ENCODE assay signal across 9 cellular contexts in the genomic region with DNA sequence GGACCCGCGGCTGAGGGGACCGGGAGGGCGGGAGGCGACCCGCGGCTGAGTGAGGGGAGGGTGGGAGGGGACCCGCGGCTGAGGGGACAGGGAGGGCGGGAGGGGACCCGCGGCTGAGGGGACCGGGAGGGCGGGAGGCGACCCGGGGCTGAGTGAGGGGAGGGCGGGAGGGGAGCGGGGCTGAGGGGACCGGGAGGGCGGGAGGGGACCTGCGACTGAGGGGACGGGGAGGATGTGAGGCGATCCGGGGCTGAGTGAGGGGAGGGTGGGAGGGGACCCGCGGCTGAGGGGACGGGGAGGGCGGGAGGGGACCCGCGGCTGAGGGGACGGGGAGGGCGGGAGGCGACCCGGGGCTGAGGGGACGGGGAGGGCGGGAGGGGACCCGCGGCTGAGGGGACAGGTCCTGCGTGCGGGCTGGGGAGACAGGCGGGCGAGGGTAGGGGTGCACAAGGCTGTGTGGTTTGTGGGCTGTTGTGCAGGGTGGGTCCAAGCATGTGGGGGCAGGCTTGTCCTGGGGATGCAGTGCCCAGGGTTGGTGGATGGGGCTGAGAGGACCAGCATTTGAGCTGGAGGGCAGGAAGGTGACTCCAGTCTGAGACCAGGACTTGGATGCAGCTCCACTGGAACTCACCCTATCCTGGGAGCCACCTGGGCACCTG. TPM values are rescaled to one million over a fixed set of nuclear protein-coding genes. Genes with fewer than 3 reads are reported as not detected.
DNase-seq lines count a peak whose midpoint lies in the region; ATAC-seq and TF ChIP-seq lines count a peak whose summit lies in the region.
"Had no signal": no experiment of that assay in that cellular context is flagged by ENCODE, and none has a peak within 500 bp of the region (broad histone marks: within the 10 kb centered on the region; RNA-seq: fewer than 3 reads in every experiment).

No MANE protein-coding gene starts in this region.

- 6 to 14% (median 10%) methylated on average over 12 to 42 of the region's 42 CpGs for WGBS in ovary, 3 donors

- intact Hi-C loops in Caco-2 (cut with micrococcal nuclease; ENCODE audit: unreplicated experiment), result no loop called here
- intact Hi-C loops in ovary (cut with DNase I), result loop anchor here in 2 of 4 donors (10.0 kb wide), 1 partner anchor 111 kb away; no protein-coding TSS in a partner anchor
- intact Hi-C loops in OCI-LY7 (cut with micrococcal nuclease; ENCODE audit: unreplicated experiment), result no loop called here

- H4K20me1 ChIP-seq in OCI-LY7 (ENCODE audit: insufficient read depth, low read length), result no peaks in the 10 kb centered on the region

- no peak for DNase-seq in Caco-2
- no peak for DNase-seq in RWPE1 (ENCODE audit: low spot score)
- DNase-seq in fibroblast of the aortic adventitia (ENCODE audit: low read depth), result no peak
- DNase-seq in ovary, result peak in 2 of 5 donors; percentile 14 to 34
- DNase-seq in OCI-LY7 (ENCODE audit: low spot score), result no peak
- no peak for DNase-seq in stimulated activated CD4-positive, alpha-beta T cell treated with anti-CD3 and anti-CD28 coated beads, Interleukin-4, amount 100 ng/mL, for 1 hour
- no peak for DNase-seq in GOT3 (lab: John Stamatoyannopoulos, UW)

- H3K4me1 ChIP-seq in Caco-2, result 0 out of 2 replicates have a peak, but pooled peaks cover 3% of the 10 kb centered on the region
- H3K4me1 ChIP-seq in ovary (ENCODE audit: insufficient read depth), result peaks cover 4% of the 10 kb centered on the region
- no peaks in the 10 kb centered on the region for H3K4me1 ChIP-seq in OCI-LY7 (ENCODE audit: insufficient read depth, low read length, poor library complexity, severe bottlenecking)

- H3K9me3 ChIP-seq in Caco-2, result no peaks in the 10 kb centered on the region
- no peaks in the 10 kb centered on the region for H3K9me3 ChIP-seq in ovary
- H3K9me3 ChIP-seq in OCI-LY7 (ENCODE audit: low read length), result no peaks in the 10 kb centered on the region
- H3K9me3 ChIP-seq: HAP-1 had no signal

- H3K36me3 Mint-ChIP-seq in Caco-2 (ENCODE audit: insufficient read depth, unreplicated experiment), result no peaks in the 10 kb centered on the region

- TF ChIP-seq CTCF in Caco-2 (IDR thresholded peaks at IDR 0.05; ENCODE audit: insufficient read depth in 1 of 2, low read depth in 1 of 2, low read length in 1 of 2, severe bottlenecking in 1 of 2, unreplicated experiment in 1 of 2) (no peak), RWPE1 (conservative IDR thresholded peaks at IDR 0.05; ENCODE audit: low read depth) (no peak), fibroblast of the aortic adventitia (IDR thresholded peaks at IDR 0.05; ENCODE audit: insufficient read depth, low read length) (no peak), ovary (IDR thresholded peaks at IDR 0.05) (no peak), OCI-LY7 (conservative IDR thresholded peaks at IDR 0.05; ENCODE audit: low read length) (no peak)

- peak overlapping the region; percentile 70 for H3K27ac ChIP-seq in RWPE1
- no peak overlapping the region for H3K27ac ChIP-seq in ovary
- no peak overlapping the region for H3K27ac ChIP-seq in OCI-LY7 (ENCODE audit: low read depth, low read length, poor library complexity, severe bottlenecking)

- TF ChIP-seq EP300 in ovary (IDR thresholded peaks at IDR 0.05), result no peak

- no peak for TF ChIP-seq POLR2A in ovary (IDR thresholded peaks at IDR 0.05)

- H3K27ac Mint-ChIP-seq in Caco-2 (ENCODE audit: unreplicated experiment), result no peak overlapping the region

- no peak overlapping the region for H3K4me2 ChIP-seq in OCI-LY7 (ENCODE audit: low read length)

- H2AFZ ChIP-seq in OCI-LY7 (ENCODE audit: low read length), result no peak overlapping the region

- H3K4me1 Mint-ChIP-seq in Caco-2 (ENCODE audit: low read depth, unreplicated experiment), result no peaks in the 10 kb centered on the region

- BruUV-seq in Caco-2 (replicated peaks; lab: Mats Ljungman, UMichigan) (no TSS peak), OCI-LY7 (replicated peaks; lab: Mats Ljungman, UMichigan) (no TSS peak)

- H3K27me3 Mint-ChIP-seq in Caco-2 (ENCODE audit: insufficient read depth, unreplicated experiment), result peaks cover 11% of the 10 kb centered on the region

- H3K4me3 ChIP-seq in Caco-2 (ENCODE audit: low read depth, low read length), result peak overlapping the region; percentile 40
- peak overlapping the region; percentile 54 for H3K4me3 ChIP-seq in fibroblast of the aortic adventitia (ENCODE audit: low read depth, low read length)
- peak overlapping the region; percentile 59 for H3K4me3 ChIP-seq in ovary
- H3K4me3 ChIP-seq in OCI-LY7 (ENCODE audit: low read depth, low read length, poor library complexity, severe bottlenecking), result no peak overlapping the region

- H3K36me3 ChIP-seq in Caco-2 (ENCODE audit: control insufficient read depth, insufficient read depth, low read length), result no peaks in the 10 kb centered on the region
- no peaks in the 10 kb centered on the region for H3K36me3 ChIP-seq in ovary
- no peaks in the 10 kb centered on the region for H3K36me3 ChIP-seq in OCI-LY7 (ENCODE audit: insufficient read depth, low read length)
- H3K36me3 ChIP-seq: HAP-1 had no signal

- no peaks in the 10 kb centered on the region for H3K79me2 ChIP-seq in OCI-LY7 (ENCODE audit: insufficient read depth, low read depth, low read length)

- H3K27me3 ChIP-seq in Caco-2 (replicated peaks; ENCODE audit: control insufficient read depth, insufficient read depth, low read length), result peaks cover 3% of the 10 kb centered on the region
- no peaks in the 10 kb centered on the region for H3K27me3 ChIP-seq in ovary

- no peaks in the 10 kb centered on the region for H3K9me3 Mint-ChIP-seq in Caco-2 (ENCODE audit: unreplicated experiment)

- peak overlapping the region; percentile 66 for H3K4me3 Mint-ChIP-seq in Caco-2 (ENCODE audit: unreplicated experiment)

- CTCF ChIA-PET in Caco-2 (lab: Charles Lee), result interaction anchor here (0.7 to 1.2 kb wide), 5 partner anchors 21 to 127 kb away, joined by 3 to 4 read pairs (median 3); no protein-coding TSS in a partner anchor
- CTCF ChIA-PET in RWPE1 (lab: Yijun Ruan, JAX), result interaction anchor here (0.7 kb wide), 1 partner anchor 114 kb away, joined by 3 read pairs; no protein-coding TSS in a partner anchor
- CTCF ChIA-PET in OCI-LY7 (lab: Charles Lee; ENCODE audit: unreplicated experiment), result no interaction called here

- H3K9me2 ChIP-seq in OCI-LY7 (ENCODE audit: insufficient read depth, low read length), result no peaks in the 10 kb centered on the region

- POLR2A ChIA-PET in Caco-2 (lab: Charles Lee) (interaction anchor here (0.6 kb wide), 1 partner anchor 69 kb away, joined by 4 read pairs; no protein-coding TSS in a partner anchor), RWPE1 (lab: Yijun Ruan, JAX; ENCODE audit: low non-redundant PET) (interaction anchor here (0.6 kb wide), 1 partner anchor 36 kb away, joined by 3 read pairs; no protein-coding TSS in a partner anchor), OCI-LY7 (lab: Charles Lee) (no interaction called here)

- ATAC-seq in HG03378 (IDR thresholded peaks at IDR 0.05; ENCODE audit: unreplicated experiment), result no peak

RNA-seq across cellular contexts. Expression of a gene that starts 9.2 kb away (rescaled TPM):
- total RNA-seq in Caco-2 (2022) (not detected in 2 replicates), fibroblast of the aortic adventitia (ENCODE audit: low replicate concordance) (0.09 and 0.16 TPM in 2 replicates), ovary (1 to 10 TPM in 4 of 7 donors, under 1 TPM in 2, not detected in 1; 0.32 to 3.2 (median 1.4) TPM), OCI-LY7 (2022) (3.7 and 5.1 TPM in 2 replicates)
- under 1 TPM; 0.12 to 0.48 TPM for polyA plus RNA-seq in ovary
- total RNA-seq in OCI-LY7 (2014; rRNA removed; shearing (Covaris generic)), result 0.66 TPM in 1 of 2 replicates, not detected in the other

RNA-seq across cellular contexts. Expression of a gene that starts 44.3 kb away (rescaled TPM):
- total RNA-seq in Caco-2 (2022) (0.77 and 0.81 TPM in 2 replicates), fibroblast of the aortic adventitia (ENCODE audit: low replicate concordance) (78.4 and 164 TPM in 2 replicates), ovary (10 to 100 TPM in 3 of 7 donors, 1 to 10 TPM in 4; 1.1 to 15.6 (median 3.9) TPM), OCI-LY7 (2022) (0.09 and 0.61 TPM in 2 replicates)
- 10 to 100 TPM in 1 of 2 donors, under 1 TPM in 1; 0.94 to 24.6 TPM for polyA plus RNA-seq in ovary
- 0.21 TPM in 1 of 2 replicates, not detected in the other for total RNA-seq in OCI-LY7 (2014; rRNA removed; shearing (Covaris generic))

RNA-seq across cellular contexts. Expression of a gene that starts 51.7 kb away (rescaled TPM):
- total RNA-seq in Caco-2 (2022), result 3.0 and 3.2 TPM in 2 replicates
- total RNA-seq in fibroblast of the aortic adventitia (ENCODE audit: low replicate concordance), result 2.8 and 8.0 TPM in 2 replicates
- 10 to 100 TPM in 2 of 7 donors, 1 to 10 TPM in 5; 3.5 to 15.7 (median 9.6) TPM for total RNA-seq in ovary
- 1 to 10 TPM; 6.4 to 6.7 TPM for polyA plus RNA-seq in ovary
- 0.08 and 0.82 TPM in 2 replicates for total RNA-seq in OCI-LY7 (2014; rRNA removed; shearing (Covaris generic))
- total RNA-seq in OCI-LY7 (2022), result 1.2 TPM in 1 of 2 replicates, not detected in the other
